In genomic region chr9:38671748-38672147, GRCh38 we compare ENCODE assay signal across 12 cellular contexts. TPM values are rescaled to one million over a fixed set of nuclear protein-coding genes. Genes with fewer than 3 reads are reported as not detected.
DNase-seq lines count a peak whose midpoint lies in the region; ATAC-seq, FAIRE-seq and TF ChIP-seq lines count a peak whose summit lies in the region.
"Had no signal": no experiment of that assay in that cellular context is flagged by ENCODE, and none has a peak within 500 bp of the region (broad histone marks: within the 10 kb centered on the region; RNA-seq: fewer than 3 reads in every experiment).

No MANE protein-coding gene starts in this region.

- no peak overlapping the region for H3K4me2 ChIP-seq in H9 (ENCODE audit: insufficient read depth, insufficient read length, low read length)
- no peak overlapping the region for H3K4me2 ChIP-seq in SK-N-SH

- H2BK15ac ChIP-seq in H9 (ENCODE audit: low read depth, low read length) = no peak overlapping the region

- TF ChIP-seq EP300 in SK-N-SH (IDR thresholded peaks at IDR 0.05; ENCODE audit: borderline replicate concordance in 1 of 2, low read depth in 1 of 2, low read length in 1 of 2) = no peak

- H3K9me3 ChIP-seq in H9 (ENCODE audit: control insufficient read depth, low read depth, low read length) (no peaks in the 10 kb centered on the region), SK-N-SH (no peaks in the 10 kb centered on the region)
- H3K9me3 ChIP-seq: adrenal gland had no signal

- TF ChIP-seq CTCF in H9 (conservative IDR thresholded peaks at IDR 0.05) (no peak), neural crest cell (conservative IDR thresholded peaks at IDR 0.05) (no peak), SK-N-SH (IDR thresholded peaks at IDR 0.05) (no peak)

- peaks cover 19% of the 10 kb centered on the region for H3K27me3 Mint-ChIP-seq in H9 (ENCODE audit: low read depth)
- H3K27me3 Mint-ChIP-seq in neural crest cell (ENCODE audit: low read depth) = peaks cover 2% of the 10 kb centered on the region

- H3K23me2 ChIP-seq in H9 (ENCODE audit: insufficient read length, low read depth, low read length, poor library complexity, severe bottlenecking) = no peaks in the 10 kb centered on the region

- no peak for TF ChIP-seq POLR2A in GM12891 (IDR thresholded peaks at IDR 0.05; ENCODE audit: low read depth, low read length)

- no peak overlapping the region for H2BK120ac ChIP-seq in H9 (ENCODE audit: low read depth, low read length, poor library complexity, severe bottlenecking)

- H4K91ac ChIP-seq in H9 (ENCODE audit: insufficient read length, low read depth, low read length) = no peak overlapping the region

- H3K9ac ChIP-seq in H9 (ENCODE audit: extremely low read depth, insufficient read length, low read length) = no peak overlapping the region
- H3K9ac ChIP-seq in SK-N-SH = no peak overlapping the region

- H3K56ac ChIP-seq in H9 (ENCODE audit: insufficient read length, low read depth, low read length) = no peak overlapping the region

- H3K18ac ChIP-seq in H9 (ENCODE audit: insufficient read length, low read depth, low read length) = no peak overlapping the region

- no peak overlapping the region for H3K23ac ChIP-seq in H9 (ENCODE audit: insufficient read length, low read depth, low read length)

- FAIRE-seq in GM12891 (lab: Jason Lieb, UNC) = no peak

- no peak for ATAC-seq in HG03025 (IDR thresholded peaks at IDR 0.05; ENCODE audit: low FRiP score, unreplicated experiment)
- ATAC-seq: CD8-positive, alpha-beta T cell had no signal

- DNase-seq in GM12891 (ENCODE audit: insufficient read length, low spot score) (no peak), H9 (no peak), RPMI7951 (ENCODE audit: low read depth) (peak; percentile 7), neural crest cell (ENCODE audit: low read depth, low spot score) (no peak), SK-N-SH (no peak), NCI-H1417 (lab: John Stamatoyannopoulos, UW) (no peak), CD1c-positive myeloid dendritic cell (ENCODE audit: extremely low spot score) (no peak)

- no peak overlapping the region for H2AK5ac ChIP-seq in H9 (ENCODE audit: insufficient read length, low read length)

- no peak overlapping the region for H3K4ac ChIP-seq in H9 (ENCODE audit: low read depth, low read length)

- H2AFZ ChIP-seq in H9 (ENCODE audit: low read length) (no peak overlapping the region), SK-N-SH (ENCODE audit: low read depth) (no peak overlapping the region)

- H3K27ac Mint-ChIP-seq in H9 (peak overlapping the region; percentile 29 to 45 (median 30); a peak in 4 of 7 replicates), neural crest cell (ENCODE audit: unreplicated experiment) (no peak overlapping the region)
- H3K27ac Mint-ChIP-seq: CD8-positive, alpha-beta T cell; effector memory CD8-positive, alpha-beta T cell had no signal

- CTCF ChIA-PET in SK-N-SH (lab: Yijun Ruan, JAX) = interaction anchor here (1.0 to 2.0 kb wide), 3 partner anchors 10 to 30 kb away, joined by 3 to 5 read pairs (median 4); no protein-coding TSS in a partner anchor

- H3K36me3 Mint-ChIP-seq in H9 (ENCODE audit: insufficient read depth in 1 of 3, low read depth in 3 of 3) = peaks cover 0 to 4% (median 0%) of the 10 kb centered on the region in 3 experiments; a peak in 3 of 7 replicates
- H3K36me3 Mint-ChIP-seq in neural crest cell (ENCODE audit: low read depth) = no peaks in the 10 kb centered on the region
- H3K36me3 Mint-ChIP-seq: CD8-positive, alpha-beta T cell had no signal

- H3T11ph ChIP-seq in H9 (ENCODE audit: low read length) = no peak overlapping the region

- H3K79me2 ChIP-seq in H9 (ENCODE audit: insufficient read depth, low read length) (no peaks in the 10 kb centered on the region), SK-N-SH (ENCODE audit: insufficient read depth) (no peaks in the 10 kb centered on the region)

- no peaks in the 10 kb centered on the region for H3K9me2 ChIP-seq in SK-N-SH

- no peak for TF ChIP-seq RAD21 in SK-N-SH (IDR thresholded peaks at IDR 0.05; ENCODE audit: low read length)

- H3K27me3 ChIP-seq in H9 (ENCODE audit: insufficient read depth, low read length) = no peaks in the 10 kb centered on the region
- H3K27me3 ChIP-seq in SK-N-SH (ENCODE audit: insufficient read depth) = no peaks in the 10 kb centered on the region
- H3K27me3 ChIP-seq: adrenal gland had no signal

- H4K5ac ChIP-seq in H9 (ENCODE audit: insufficient read length, low read depth, low read length) = no peak overlapping the region

- H3F3A ChIP-seq in SK-N-SH (replicated peaks; ENCODE audit: insufficient read depth) = no peaks in the 10 kb centered on the region

- H3K27ac ChIP-seq in H9 (ENCODE audit: insufficient read length, low read depth, low read length) = no peak overlapping the region
- H3K27ac ChIP-seq in SK-N-SH (ENCODE audit: low read depth in 2 of 2, low read length in 1 of 2) = no peak overlapping the region
- H3K27ac ChIP-seq: adrenal gland had no signal

- H2BK5ac ChIP-seq in H9 (ENCODE audit: insufficient read length, low read length) = no peak overlapping the region

- no peak overlapping the region for H3K14ac ChIP-seq in H9 (ENCODE audit: insufficient read depth, low read length)

- no peak overlapping the region for H3K4me3 ChIP-seq in SK-N-SH (ENCODE audit: low read depth in 2 of 2, low read length in 1 of 2)

- no peak overlapping the region for H4K8ac ChIP-seq in H9 (replicated peaks; ENCODE audit: insufficient read length, low read depth, low read length)

- no peaks in the 10 kb centered on the region for H3K36me3 ChIP-seq in SK-N-SH (replicated peaks in 1 of 2; ENCODE audit: control insufficient read depth in 1 of 2, insufficient read depth in 2 of 2, low read length in 1 of 2)
- H3K36me3 ChIP-seq: adrenal gland had no signal

- POLR2A ChIA-PET in SK-N-SH (lab: Yijun Ruan, JAX) = no interaction called here

- H3K4me1 ChIP-seq in H9 (ENCODE audit: insufficient read depth, low read length) = peaks cover 12% of the 10 kb centered on the region; the same call in 1 of the 2 replicates
- H3K4me1 ChIP-seq in SK-N-SH (ENCODE audit: control insufficient read depth in 1 of 2, insufficient read depth in 2 of 2, low read depth in 1 of 2, low read length in 1 of 2) = peaks cover 0 to 7% of the 10 kb centered on the region in 2 experiments; a peak in 1 of 4 replicates

- H2BK12ac ChIP-seq in H9 (ENCODE audit: insufficient read length, low read depth, low read length) = no peak overlapping the region

- no peak overlapping the region for H2BK20ac ChIP-seq in H9 (ENCODE audit: low read depth, low read length, poor library complexity, severe bottlenecking)

- WGBS in H9 (ENCODE audit: extremely low coverage, insufficient read length, low lambda C conversion rate) = no CpG with 5 or more reads among the region's 5 CpGs
- WGBS in SK-N-SH (ENCODE audit: low lambda C conversion rate) = 38% methylated on average over 5 of the region's 5 CpGs

- H3K79me1 ChIP-seq in H9 (ENCODE audit: insufficient read depth, low read depth, low read length, poor library complexity, severe bottlenecking) = no peaks in the 10 kb centered on the region

- peaks cover 28 to 30% of the 10 kb centered on the region in 2 experiments for H3K4me1 Mint-ChIP-seq in H9
- H3K4me1 Mint-ChIP-seq in neural crest cell = peaks cover 35% of the 10 kb centered on the region

- H3K9me3 Mint-ChIP-seq in H9 (peaks cover 0 to 2% of the 10 kb centered on the region in 2 experiments; a peak in 1 of 5 replicates), neural crest cell (no peaks in the 10 kb centered on the region)
- H3K9me3 Mint-ChIP-seq: CD8-positive, alpha-beta T cell; effector memory CD8-positive, alpha-beta T cell had no signal

- H3K4me3 Mint-ChIP-seq in H9 = no peak overlapping the region
- H3K4me3 Mint-ChIP-seq in neural crest cell = peak overlapping the region; percentile 11
- H3K4me3 Mint-ChIP-seq: CD8-positive, alpha-beta T cell had no signal

- H4K20me1 ChIP-seq in H9 (ENCODE audit: control insufficient read depth, insufficient read depth, insufficient read length) = no peaks in the 10 kb centered on the region
- no peaks in the 10 kb centered on the region for H4K20me1 ChIP-seq in SK-N-SH (ENCODE audit: insufficient read depth)

TF ChIP-seq in GM12891, 5 proteins besides CTCF, POLR2A, EP300 and RAD21:
- TF ChIP-seq SPI1 (IDR thresholded peaks at IDR 0.05; ENCODE audit: low read depth, low read length) (0 out of 2 replicates have a peak, but pooled peaks have one; percentile 11), PAX5 (IDR thresholded peaks at IDR 0.05; ENCODE audit: insufficient read depth, low read length, severe bottlenecking) (no peak), TAF1 (IDR thresholded peaks at IDR 0.05; ENCODE audit: low read depth, low read length) (no peak)

TF ChIP-seq in SK-N-SH, 30 proteins besides CTCF, POLR2A, EP300 and RAD21:
- TF ChIP-seq RXRA (IDR thresholded peaks at IDR 0.05; ENCODE audit: borderline replicate concordance, low read depth) (no peak), NRF1 (IDR thresholded peaks at IDR 0.05; ENCODE audit: low read depth, low read length) (no peak), ELF1 (IDR thresholded peaks at IDR 0.05) (no peak), SMC3 (IDR thresholded peaks at IDR 0.05; ENCODE audit: low read depth, low read length) (no peak), SIN3A (IDR thresholded peaks at IDR 0.05; ENCODE audit: borderline replicate concordance, low read depth, low read length) (no peak)
TF ChIP-seq in SK-N-SH: peak in this region for 0.

RNA-seq across cellular contexts. Expression of gene FAM240B, which starts 48.2 kb away (rescaled TPM):
- polyA plus RNA-seq in GM12891 (2012; ENCODE audit: low read depth, missing spikeins) = not detected
- total RNA-seq in H9 (2021) (not detected in 2 replicates), neural crest cell (not detected in 2 replicates)
- not detected in 2 replicates for total RNA-seq in RPMI7951 (2014; rRNA removed; shearing (Covaris generic))
- not detected in 2 replicates for polyA plus RNA-seq in SK-N-SH (2012; rRNA removed)
- polyA plus RNA-seq in SK-N-SH (2012; cell fraction: cytosol; rRNA removed) = not detected in 2 replicates
- not detected in 2 replicates for polyA plus RNA-seq in SK-N-SH (2012; cell fraction: nucleus; rRNA removed)
- total RNA-seq: adrenal gland; CD8-positive, alpha-beta T cell; mesenteric fat pad had no signal
- polyA plus RNA-seq: adrenal gland had no signal

RNA-seq across cellular contexts. Expression of gene ANKRD18A, which starts 51.4 kb away (rescaled TPM):
- 0.03 TPM for polyA plus RNA-seq in GM12891 (2012; ENCODE audit: low read depth, missing spikeins)
- total RNA-seq in H9 (2021) (11.8 and 14.4 TPM in 2 replicates), neural crest cell (4.8 and 7.6 TPM in 2 replicates)
- total RNA-seq in RPMI7951 (2014; rRNA removed; shearing (Covaris generic)) = not detected in 2 replicates
- 0.02 and 0.08 TPM in 2 replicates for polyA plus RNA-seq in SK-N-SH (2012; rRNA removed)
- 0.08 and 0.13 TPM in 2 replicates for polyA plus RNA-seq in SK-N-SH (2012; cell fraction: cytosol; rRNA removed)
- 0.21 and 1.7 TPM in 2 replicates for polyA plus RNA-seq in SK-N-SH (2012; cell fraction: nucleus; rRNA removed)
- total RNA-seq: mesenteric fat pad had no signal
